Comparison of ENCODE assay signal across 25 cellular contexts in genomic region chr13:77040835-77041234, GRCh38.
"Had no signal": no experiment of that assay in that cellular context is flagged by ENCODE, and none has a peak within 500 bp of the region (broad histone marks: within the 10 kb centered on the region; RNA-seq: fewer than 3 reads in every experiment).

No MANE protein-coding gene starts in this region.

- H3K27me3 Mint-ChIP-seq: activated CD4-positive, alpha-beta T cell treated with anti-CD3 and anti-CD28 coated beads for 36 hours; activated CD8-positive, alpha-beta T cell treated with anti-CD3 and anti-CD28 coated beads for 36 hours had no signal

- H3K27ac ChIP-seq: brain microvascular endothelial cell, cardiac muscle cell, Peyer's patch, RWPE1, SJCRH30 had no signal

- H3K9ac ChIP-seq: SK-N-SH had no signal

- FAIRE-seq: astrocyte, colon had no signal

- ATAC-seq: activated CD4-positive, alpha-beta T cell treated with anti-CD3 and anti-CD28 coated beads for 36 hours; activated CD8-positive, alpha-beta T cell treated with anti-CD3 and anti-CD28 coated beads for 36 hours had no signal

- DNase-seq: activated CD4-positive, alpha-beta T cell treated with anti-CD3 and anti-CD28 coated beads for 36 hours; activated CD4-positive, alpha-beta T cell treated with anti-CD3 and anti-CD28 coated beads, Interleukin-2, amount 50 U/mL, for 1 hour; activated CD8-positive, alpha-beta memory T cell treated with anti-CD3 and anti-CD28 coated beads, Interleukin-2, amount 50 U/mL, for 4 hours; activated CD8-positive, alpha-beta T cell treated with anti-CD3 and anti-CD28 coated beads for 36 hours; activated naive CD4-positive, alpha-beta T cell treated with anti-CD3 and anti-CD28 coated beads, Interleukin-2, amount 50 U/mL, for 16 hours; activated T-cell treated with anti-CD3 and anti-CD28 coated beads, Interleukin-2, amount 50 U/mL, for 1 hour; amygdala; brain microvascular endothelial cell; cerebellar nuclear complex; MG63; NCI-H1092; NCI-H1930; NCI-H2171; NCI-H2227 treated with DMSO at 0.1 percent for 48 hours; NCI-H446 treated with DMSO at 0.1 percent for 48 hours; NCI-H526 treated with DMSO at 0.1 percent for 48 hours; Peyer's patch; Right ventricle myocardium superior; SJCRH30; SK-N-SH; T-helper 1 cell had no signal

- H3K4me3 Mint-ChIP-seq: activated CD4-positive, alpha-beta T cell treated with anti-CD3 and anti-CD28 coated beads for 36 hours; activated CD8-positive, alpha-beta T cell treated with anti-CD3 and anti-CD28 coated beads for 36 hours had no signal

- H3K27ac Mint-ChIP-seq: activated CD4-positive, alpha-beta T cell treated with anti-CD3 and anti-CD28 coated beads for 36 hours; activated CD8-positive, alpha-beta T cell treated with anti-CD3 and anti-CD28 coated beads for 36 hours had no signal

- H3K9me3 ChIP-seq: MG63, Peyer's patch, SJCRH30, SK-N-SH had no signal

- H3K4me1 ChIP-seq: Peyer's patch, SJCRH30 had no signal

- H3K36me3 ChIP-seq: brain microvascular endothelial cell, cardiac muscle cell, SJCRH30 had no signal

- H3K9me3 Mint-ChIP-seq: activated CD8-positive, alpha-beta T cell treated with anti-CD3 and anti-CD28 coated beads for 36 hours had no signal

- H3K4me3 ChIP-seq: cardiac muscle cell, MG63, Peyer's patch, SJCRH30 had no signal

- H3K4me2 ChIP-seq: SK-N-SH had no signal

- H3K27me3 ChIP-seq: brain microvascular endothelial cell, cardiac muscle cell, MG63, Peyer's patch, SJCRH30 had no signal
